In the genomic region with DNA sequence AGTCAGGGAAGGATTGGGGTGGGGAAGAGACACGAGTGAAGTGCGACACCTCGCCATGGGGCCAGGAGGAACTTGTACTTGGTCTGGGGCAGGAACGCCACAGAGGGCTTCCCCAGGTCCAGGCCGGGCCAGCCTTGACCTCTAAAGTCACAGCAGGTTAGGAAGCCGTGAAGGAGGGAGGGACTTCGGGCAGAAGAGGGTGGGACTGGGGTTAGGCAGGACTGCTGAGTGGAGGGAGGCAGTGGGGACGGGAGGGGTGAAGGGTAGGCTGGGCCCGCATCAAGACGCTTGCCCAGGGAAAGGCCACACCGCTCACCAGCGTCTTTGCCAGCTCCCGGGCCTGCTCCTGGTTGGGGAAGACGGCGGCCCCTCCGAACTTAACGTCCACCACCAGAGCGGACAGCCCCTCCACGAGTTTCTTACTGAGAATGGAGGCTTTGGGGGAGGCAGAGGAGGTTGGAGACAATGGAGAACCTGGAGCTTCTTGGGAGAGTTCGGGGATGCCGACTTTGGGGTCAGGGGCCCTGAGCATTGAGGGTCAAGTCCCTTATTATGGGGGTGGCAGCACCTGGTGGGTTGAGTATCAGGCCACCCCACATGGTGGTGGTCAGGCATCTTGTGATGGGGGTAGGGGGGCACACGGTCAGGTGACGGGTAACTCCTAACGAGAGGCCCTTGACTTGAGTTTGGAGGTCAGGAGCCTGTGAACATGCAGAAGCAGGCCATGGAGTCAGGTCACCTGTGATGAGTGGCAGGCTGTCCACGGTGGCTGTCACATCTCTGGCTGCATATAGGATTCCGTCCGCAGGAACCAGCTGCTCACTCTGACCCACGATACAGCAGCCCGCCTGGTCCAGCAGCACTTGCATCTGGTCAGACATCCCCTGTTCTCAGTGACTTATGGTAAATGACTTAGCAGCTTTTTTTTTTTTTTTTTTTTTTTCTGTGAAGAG, we compare ENCODE assay signal across 8 cellular contexts. TPM values are rescaled to one million over a fixed set of nuclear protein-coding genes. Genes with fewer than 3 reads are reported as not detected.
A peak's percentile ranks its signal among the peaks of the same experiment; 100 is the strongest.
DNase-seq lines count a peak whose midpoint lies in the region; ATAC-seq, FAIRE-seq and TF ChIP-seq lines count a peak whose summit lies in the region.

No MANE protein-coding gene starts in this region.

- POLR2A ChIA-PET in H1 (lab: Charles Lee; ENCODE audit: partially characterized antibody), result interaction anchor here (0.6 to 3.0 kb wide), 4 partner anchors 8 to 38 kb away, joined by 3 to 9 read pairs (median 4); partner anchors contain the start of genes LMF2, NCAPH2 and SYCE3

- no peaks in the 10 kb centered on the region for H3K9me3 Mint-ChIP-seq in CD4-positive, CD25-positive, alpha-beta regulatory T cell

- H3K27me3 ChIP-seq in CD4-positive, CD25-positive, alpha-beta regulatory T cell (ENCODE audit: control insufficient read depth, insufficient read depth, low read length), result no peaks in the 10 kb centered on the region
- H3K27me3 ChIP-seq in H7 (ENCODE audit: control insufficient read depth, insufficient read depth, low read length) (peaks cover 54% of the 10 kb centered on the region), SU-DHL-6 (ENCODE audit: low read length) (no peaks in the 10 kb centered on the region), H1 (replicated peaks in 1 of 4; ENCODE audit: control insufficient read depth in 3 of 4, extremely low read depth in 1 of 4, insufficient read depth in 3 of 4, low read length in 3 of 4) (peaks cover 37 to 55% (median 49%) of the 10 kb centered on the region in 4 experiments), mucosa of rectum (ENCODE audit: control insufficient read depth in 2 of 2, insufficient read depth in 2 of 2, low read length in 2 of 2) (no peaks in the 10 kb centered on the region), vagina (no peaks in the 10 kb centered on the region)

- no peaks in the 10 kb centered on the region for H3K9me2 ChIP-seq in SU-DHL-6 (replicated peaks; ENCODE audit: insufficient read depth, low read length)

- no peak overlapping the region for H2BK120ac ChIP-seq in H1 (replicated peaks; ENCODE audit: low read depth, low read length)

- no peak for ATAC-seq in CD4-positive, CD25-positive, alpha-beta regulatory T cell (ENCODE audit: low read depth in 2 of 2)

- TF ChIP-seq EP300 in H1 (IDR thresholded peaks at IDR 0.05; ENCODE audit: borderline replicate concordance in 1 of 2, low read depth in 2 of 2, low read length in 2 of 2), result no peak

- H3K4ac ChIP-seq in H1 (replicated peaks; ENCODE audit: insufficient read length, low read depth, low read length), result no peak overlapping the region

- H2BK12ac ChIP-seq in H1 (ENCODE audit: low read depth, low read length), result no peak overlapping the region

- no peak for TF ChIP-seq POLR2A in H1 (IDR thresholded peaks at IDR 0.05; ENCODE audit: control extremely low read depth in 1 of 2, low read depth in 2 of 2, low read length in 2 of 2)
- TF ChIP-seq POLR2A in vagina (IDR thresholded peaks at IDR 0.05), result no peak

- H2BK20ac ChIP-seq in H1 (ENCODE audit: low read length), result no peak overlapping the region

- intact Hi-C loops in vagina (cut with DNase I), result loop anchor here (5.0 to 10.0 kb wide), 2 partner anchors 55 to 262 kb away; partner anchors contain the start of genes CHKB and MAPK12

- CTCF ChIA-PET in H1 (lab: Charles Lee; ENCODE audit: partially characterized antibody), result interaction anchor here (0.6 to 3.4 kb wide), 6 partner anchors 10 to 94 kb away, joined by 3 to 16 read pairs (median 4); partner anchors contain the start of gene SYCE3

- peak; percentile 82 for FAIRE-seq in H1 (lab: Jason Lieb, UNC)

- no peak overlapping the region for H3K14ac ChIP-seq in H1 (ENCODE audit: insufficient read length)

- H3K79me1 ChIP-seq in H1 (ENCODE audit: low read depth, low read length), result no peaks in the 10 kb centered on the region

- H3K4me1 ChIP-seq in CD4-positive, CD25-positive, alpha-beta regulatory T cell (ENCODE audit: control insufficient read depth, insufficient read depth, low read length, poor library complexity, severe bottlenecking), result peaks cover 64% of the 10 kb centered on the region
- peaks cover 0 to 26% (median 12%) of the 10 kb centered on the region in 4 experiments; a peak in 5 of 7 replicates for H3K4me1 ChIP-seq in H1 (replicated peaks in 1 of 4; ENCODE audit: control insufficient read depth in 3 of 4, insufficient read depth in 4 of 4, low read length in 3 of 4)
- H3K4me1 ChIP-seq in mucosa of rectum (ENCODE audit: control insufficient read depth in 2 of 2, insufficient read depth in 2 of 2, low read length in 2 of 2), result peaks cover 43 to 50% of the 10 kb centered on the region in 2 donors
- peaks cover 63% of the 10 kb centered on the region for H3K4me1 ChIP-seq in vagina

- no peak overlapping the region for H3K4me3 ChIP-seq in CD4-positive, CD25-positive, alpha-beta regulatory T cell (ENCODE audit: low read depth, low read length)
- peak overlapping the region; percentile 86 for H3K4me3 ChIP-seq in H7 (ENCODE audit: insufficient read depth, low read depth, low read length)
- peak overlapping the region; percentile 64 for H3K4me3 ChIP-seq in SU-DHL-6 (ENCODE audit: insufficient read depth, low read length, poor library complexity, severe bottlenecking)
- H3K4me3 ChIP-seq in H1 (ENCODE audit: extremely low read depth in 1 of 4, insufficient read depth in 2 of 4, low read depth in 3 of 4, low read length in 4 of 4), result peak overlapping the region; percentile 63 to 78 (median 67)
- H3K4me3 ChIP-seq in mucosa of rectum (ENCODE audit: low read length in 2 of 2), result peak overlapping the region; percentile 78 to 81
- peak overlapping the region; percentile 61 to 84 for H3K4me3 ChIP-seq in vagina

- H2BK5ac ChIP-seq in H1 (ENCODE audit: low read depth, low read length), result peak overlapping the region; percentile 85; the same call in 1 of the 2 replicates

- H3K27ac ChIP-seq in CD4-positive, CD25-positive, alpha-beta regulatory T cell (ENCODE audit: insufficient read depth, low read length, poor library complexity, severe bottlenecking), result peak overlapping the region; percentile 96
- H3K27ac ChIP-seq in SU-DHL-6 (ENCODE audit: low read depth, low read length) (peak overlapping the region; percentile 87), H1 (ENCODE audit: low read depth, low read length) (no peak overlapping the region), mucosa of rectum (ENCODE audit: low read depth in 2 of 2, low read length in 2 of 2) (peak overlapping the region; percentile 92 to 97), vagina (peak overlapping the region; percentile 92)

- H3K56ac ChIP-seq in H1 (replicated peaks; ENCODE audit: insufficient read length, low read depth, low read length), result no peak overlapping the region

- H4K5ac ChIP-seq in H1 (ENCODE audit: insufficient read length, low read depth, low read length), result peak overlapping the region; percentile 28

- H3K23me2 ChIP-seq in H1 (ENCODE audit: low read depth, low read length), result peaks cover 33% of the 10 kb centered on the region; the same call in 1 of the 2 replicates

- H3K79me2 ChIP-seq in SU-DHL-6 (ENCODE audit: insufficient read depth, low read length) (peaks cover 10% of the 10 kb centered on the region; the same call in 1 of the 2 replicates), H1 (ENCODE audit: control insufficient read depth in 1 of 2, insufficient read depth in 2 of 2, low read length in 2 of 2) (no peaks in the 10 kb centered on the region)

- H3K4me3 Mint-ChIP-seq in CD4-positive, CD25-positive, alpha-beta regulatory T cell, result peak overlapping the region; percentile 77 to 94 (median 88)

- TF ChIP-seq CTCF in SU-DHL-6 (IDR thresholded peaks at IDR 0.05; ENCODE audit: insufficient read depth, low read length, poor library complexity, severe bottlenecking), result no peak
- no peak for TF ChIP-seq CTCF in H1 (IDR thresholded peaks at IDR 0.05; ENCODE audit: control extremely low read depth in 1 of 3, insufficient read depth in 1 of 3, low read depth in 1 of 3, low read length in 3 of 3)
- no peak for TF ChIP-seq CTCF in vagina (IDR thresholded peaks at IDR 0.05)

- H4K20me1 ChIP-seq in SU-DHL-6 (ENCODE audit: low read depth, low read length) (no peaks in the 10 kb centered on the region), H1 (replicated peaks in 1 of 2; ENCODE audit: control insufficient read depth in 1 of 2, insufficient read depth in 2 of 2, low read length in 2 of 2) (peaks cover 5 to 25% of the 10 kb centered on the region in 2 experiments)

- DNase-seq in CD4-positive, CD25-positive, alpha-beta regulatory T cell, result peak in 1 of 3 donors; percentile 61
- DNase-seq in H7 (peak; percentile 93), H1 (ENCODE audit: low read depth in 1 of 2, low spot score in 2 of 2) (peak in 1 of 2 experiments; percentile 76), vagina (ENCODE audit: extremely low spot score in 2 of 2) (no peak), NCI-H187 (lab: John Stamatoyannopoulos, UW) (no peak), AG08396 (ENCODE audit: low spot score) (no peak)

- TF ChIP-seq RAD21 in H1 (IDR thresholded peaks at IDR 0.05 in 1 of 2, conservative IDR thresholded peaks at IDR 0.05 in 1 of 2; ENCODE audit: low read depth in 2 of 2, low read length in 2 of 2), result no peak

- H4K8ac ChIP-seq in H1 (ENCODE audit: extremely low read depth, insufficient read depth, low read length), result peak overlapping the region; percentile 80

- H3F3A ChIP-seq in SU-DHL-6 (ENCODE audit: insufficient read depth), result peaks cover 12% of the 10 kb centered on the region; the same call in 1 of the 2 replicates

- H3K36me3 ChIP-seq in CD4-positive, CD25-positive, alpha-beta regulatory T cell (ENCODE audit: control insufficient read depth, insufficient read depth, low read length), result peaks cover 11% of the 10 kb centered on the region
- H3K36me3 ChIP-seq in H7 (replicated peaks; ENCODE audit: control insufficient read depth, insufficient read depth, low read length) (peaks cover 5% of the 10 kb centered on the region), SU-DHL-6 (ENCODE audit: low read length) (no peaks in the 10 kb centered on the region), H1 (ENCODE audit: control insufficient read depth in 2 of 4, insufficient read depth in 4 of 4, low read length in 3 of 4) (peaks cover 4 to 13% (median 10%) of the 10 kb centered on the region in 4 experiments; a peak in 6 of 8 replicates), mucosa of rectum (ENCODE audit: control insufficient read depth in 2 of 2, insufficient read depth in 2 of 2, low read length in 2 of 2) (peaks cover 16 to 17% of the 10 kb centered on the region in 2 donors), vagina (peaks cover 0 to 18% of the 10 kb centered on the region in 2 donors)

- peak overlapping the region; percentile 69 for H3K4me2 ChIP-seq in SU-DHL-6 (ENCODE audit: low read depth, low read length, poor library complexity, severe bottlenecking)
- H3K4me2 ChIP-seq in H1 (ENCODE audit: insufficient read depth in 1 of 2, low read depth in 2 of 2, low read length in 2 of 2), result peak overlapping the region; percentile 70 to 88

- H3K27ac Mint-ChIP-seq in CD4-positive, CD25-positive, alpha-beta regulatory T cell, result peak overlapping the region; percentile 74 to 87 (median 85)

- H3K9ac ChIP-seq in SU-DHL-6 (ENCODE audit: low read length) (peak overlapping the region; percentile 88), H1 (replicated peaks in 1 of 4; ENCODE audit: extremely low read depth in 1 of 4, low read depth in 3 of 4, low read length in 3 of 4) (no peak overlapping the region; a peak in 1 of 7 replicates), mucosa of rectum (ENCODE audit: low read depth in 1 of 2, low read length in 2 of 2) (peak overlapping the region; percentile 65 to 80)

- no peaks in the 10 kb centered on the region for H3K27me3 Mint-ChIP-seq in CD4-positive, CD25-positive, alpha-beta regulatory T cell

- H2AFZ ChIP-seq in SU-DHL-6 (ENCODE audit: low read depth, low read length, severe bottlenecking) (no peak overlapping the region), H1 (ENCODE audit: low read length) (no peak overlapping the region)

- 0 out of 2 replicates have a peak overlapping the region, but pooled peaks have one; percentile 72 for H2BK15ac ChIP-seq in H1 (ENCODE audit: low read length)

- H4K91ac ChIP-seq in H1 (replicated peaks; ENCODE audit: insufficient read length, low read length), result peak overlapping the region; percentile 81

- H3K18ac ChIP-seq in H1 (ENCODE audit: extremely low read depth, low read length), result peak overlapping the region; percentile 60; the same call in 1 of the 2 replicates

- no peaks in the 10 kb centered on the region for H3K9me3 ChIP-seq in CD4-positive, CD25-positive, alpha-beta regulatory T cell (ENCODE audit: control insufficient read depth in 2 of 2, low read length in 2 of 2)
- no peaks in the 10 kb centered on the region for H3K9me3 ChIP-seq in SU-DHL-6 (ENCODE audit: insufficient read depth, low read length)
- H3K9me3 ChIP-seq in H1 (ENCODE audit: insufficient read depth in 2 of 2, low read depth in 1 of 2, low read length in 1 of 2), result no peaks in the 10 kb centered on the region
- no peaks in the 10 kb centered on the region for H3K9me3 ChIP-seq in mucosa of rectum (ENCODE audit: control insufficient read depth in 2 of 2, low read length in 2 of 2)
- H3K9me3 ChIP-seq in vagina, result no peaks in the 10 kb centered on the region

- no peak overlapping the region for H3K23ac ChIP-seq in H1 (ENCODE audit: insufficient read length)

- H2AK5ac ChIP-seq in H1 (ENCODE audit: low read depth, low read length), result peak overlapping the region; percentile 55; the same call in 1 of the 2 replicates

- WGBS in H1 (ENCODE audit: extremely low coverage in 1 of 2, insufficient coverage in 1 of 2, insufficient read length in 1 of 2, insufficient replicate concordance in 2 of 2, low coverage in 1 of 2, low lambda C conversion rate in 2 of 2, missing lambda C conversion rate in 1 of 2), 2 experiments, result 53% methylated on average over 27 of the region's 29 CpGs; no CpG with 5 or more reads in 1 of the 2 experiments

- peaks cover 0 to 30% (median 19%) of the 10 kb centered on the region in 4 donors for H3K4me1 Mint-ChIP-seq in CD4-positive, CD25-positive, alpha-beta regulatory T cell

- H3K36me3 Mint-ChIP-seq in CD4-positive, CD25-positive, alpha-beta regulatory T cell, result no peaks in the 10 kb centered on the region

RNA-seq across cellular contexts. Expression of gene SCO2, which starts 1.7 kb away (rescaled TPM):
- total RNA-seq in CD4-positive, CD25-positive, alpha-beta regulatory T cell, result 14.6 TPM
- 10 to 100 TPM in 1 of 4 donors, 1 to 10 TPM in 3; 6.4 to 10.4 (median 7.7) TPM for polyA plus RNA-seq in CD4-positive, CD25-positive, alpha-beta regulatory T cell
- total RNA-seq in H7 (2014; rRNA removed; shearing (Covaris generic)), result 1.2 TPM in 1 of 2 replicates, not detected in the other
- total RNA-seq in H1 (2021; fragmentation: NEBNext Ultra II Directional; extraction: Animal tissue kit (Norgen Biotek cat#: 25700)), result 2.2 TPM in 1 of 2 replicates, not detected in the other
- 2.0 and 2.5 TPM in 2 replicates for polyA plus RNA-seq in H1 (2011; rRNA removed)
- polyA plus RNA-seq in H1 (2011; cell fraction: cytosol; rRNA removed), result 0.54 TPM
- 1.8 TPM for polyA plus RNA-seq in H1 (2011; cell fraction: nucleus; rRNA removed)
- polyA plus RNA-seq in H1 (2012, experiment 1 of 2), result 0.31 to 1.3 TPM (median 0.68 TPM) in 3 of 4 replicates, not detected in the other
- 1.3 TPM for polyA plus RNA-seq in H1 (2012, experiment 2 of 2)
- 0.10 TPM for polyA plus RNA-seq in H1 (2013, experiment 1 of 2)
- polyA plus RNA-seq in H1 (2013, experiment 2 of 2), result not detected
- polyA minus RNA-seq in H1 (2011; rRNA and poly(A)+ RNA removed), result not detected in 2 replicates
- polyA minus RNA-seq in H1 (2011; cell fraction: cytosol; rRNA and poly(A)+ RNA removed), result not detected
- polyA minus RNA-seq in H1 (2011; cell fraction: nucleus; rRNA and poly(A)+ RNA removed), result 2.1 TPM
- 25.0 TPM for total RNA-seq in vagina

RNA-seq across cellular contexts. Expression of gene TYMP, which starts 2.7 kb away (rescaled TPM):
- total RNA-seq in CD4-positive, CD25-positive, alpha-beta regulatory T cell, result 46.9 TPM
- 10 to 100 TPM; 29.2 to 65.2 (median 44.4) TPM for polyA plus RNA-seq in CD4-positive, CD25-positive, alpha-beta regulatory T cell
- 0.55 and 1.1 TPM in 2 replicates for total RNA-seq in H7 (2014; rRNA removed; shearing (Covaris generic))
- 0.43 and 0.46 TPM in 2 replicates for total RNA-seq in H1 (2021; fragmentation: NEBNext Ultra II Directional; extraction: Animal tissue kit (Norgen Biotek cat#: 25700))
- 0.48 and 0.83 TPM in 2 replicates for polyA plus RNA-seq in H1 (2011; rRNA removed)
- polyA plus RNA-seq in H1 (2011; cell fraction: cytosol; rRNA removed), result 0.58 TPM
- 1.6 TPM for polyA plus RNA-seq in H1 (2011; cell fraction: nucleus; rRNA removed)
- 0.40 to 0.65 TPM (median 0.51 TPM) in 4 replicates for polyA plus RNA-seq in H1 (2012, experiment 1 of 2)
- polyA plus RNA-seq in H1 (2012, experiment 2 of 2), result 0.16 TPM
- polyA plus RNA-seq in H1 (2013, experiment 1 of 2), result 0.47 TPM
- polyA plus RNA-seq in H1 (2013, experiment 2 of 2), result 0.39 TPM
- polyA minus RNA-seq in H1 (2011; rRNA and poly(A)+ RNA removed), result 0.28 TPM in 1 of 2 replicates, not detected in the other
- not detected for polyA minus RNA-seq in H1 (2011; cell fraction: cytosol; rRNA and poly(A)+ RNA removed)
- 0.90 TPM for polyA minus RNA-seq in H1 (2011; cell fraction: nucleus; rRNA and poly(A)+ RNA removed)
- total RNA-seq in vagina, result 82.0 TPM

RNA-seq across cellular contexts. Expression of gene KLHDC7B, which starts 18.6 kb away (rescaled TPM):
- 5.9 TPM for total RNA-seq in CD4-positive, CD25-positive, alpha-beta regulatory T cell
- 10 to 100 TPM in 1 of 4 donors, 1 to 10 TPM in 3; 5.6 to 11.7 (median 8.4) TPM for polyA plus RNA-seq in CD4-positive, CD25-positive, alpha-beta regulatory T cell
- total RNA-seq in H7 (2014; rRNA removed; shearing (Covaris generic)), result not detected in 2 replicates
- not detected in 2 replicates for total RNA-seq in H1 (2021; fragmentation: NEBNext Ultra II Directional; extraction: Animal tissue kit (Norgen Biotek cat#: 25700))
- not detected in 2 replicates for polyA plus RNA-seq in H1 (2011; rRNA removed)
- polyA plus RNA-seq in H1 (2011; cell fraction: cytosol; rRNA removed), result not detected
- not detected for polyA plus RNA-seq in H1 (2011; cell fraction: nucleus; rRNA removed)
- not detected in 4 replicates for polyA plus RNA-seq in H1 (2012, experiment 1 of 2)
- not detected for polyA plus RNA-seq in H1 (2012, experiment 2 of 2)
- not detected for polyA plus RNA-seq in H1 (2013, experiment 1 of 2)
- not detected for polyA plus RNA-seq in H1 (2013, experiment 2 of 2)
- not detected in 2 replicates for polyA minus RNA-seq in H1 (2011; rRNA and poly(A)+ RNA removed)
- polyA minus RNA-seq in H1 (2011; cell fraction: cytosol; rRNA and poly(A)+ RNA removed), result not detected
- polyA minus RNA-seq in H1 (2011; cell fraction: nucleus; rRNA and poly(A)+ RNA removed), result not detected
- 0.49 TPM for total RNA-seq in vagina

RNA-seq across cellular contexts. Expression of gene NCAPH2, which starts 19.1 kb away (rescaled TPM):
- 112 TPM for total RNA-seq in CD4-positive, CD25-positive, alpha-beta regulatory T cell
- polyA plus RNA-seq in CD4-positive, CD25-positive, alpha-beta regulatory T cell, result 10 to 100 TPM; 35.8 to 43.6 (median 39.8) TPM
- total RNA-seq in H7 (2014; rRNA removed; shearing (Covaris generic)), result 74.1 and 86.5 TPM in 2 replicates
- total RNA-seq in H1 (2021; fragmentation: NEBNext Ultra II Directional; extraction: Animal tissue kit (Norgen Biotek cat#: 25700)), result 62.2 and 70.4 TPM in 2 replicates
- 73.8 and 81.6 TPM in 2 replicates for polyA plus RNA-seq in H1 (2011; rRNA removed)
- 69.3 TPM for polyA plus RNA-seq in H1 (2011; cell fraction: cytosol; rRNA removed)
- polyA plus RNA-seq in H1 (2011; cell fraction: nucleus; rRNA removed), result 122 TPM
- 40.8 to 68.5 TPM (median 62.3 TPM) in 4 replicates for polyA plus RNA-seq in H1 (2012, experiment 1 of 2)
- 53.6 TPM for polyA plus RNA-seq in H1 (2012, experiment 2 of 2)
- polyA plus RNA-seq in H1 (2013, experiment 1 of 2), result 24.8 TPM
- polyA plus RNA-seq in H1 (2013, experiment 2 of 2), result 23.7 TPM
- polyA minus RNA-seq in H1 (2011; rRNA and poly(A)+ RNA removed), result 33.5 and 33.6 TPM in 2 replicates
- polyA minus RNA-seq in H1 (2011; cell fraction: cytosol; rRNA and poly(A)+ RNA removed), result 39.4 TPM
- polyA minus RNA-seq in H1 (2011; cell fraction: nucleus; rRNA and poly(A)+ RNA removed), result 33.5 TPM
- 45.7 TPM for total RNA-seq in vagina

RNA-seq across cellular contexts. Expression of gene LMF2, which starts 19.6 kb away (rescaled TPM):
- total RNA-seq in CD4-positive, CD25-positive, alpha-beta regulatory T cell, result 113 TPM
- 10 to 100 TPM; 21.5 to 24.2 (median 21.7) TPM for polyA plus RNA-seq in CD4-positive, CD25-positive, alpha-beta regulatory T cell
- total RNA-seq in H7 (2014; rRNA removed; shearing (Covaris generic)), result 19.0 and 28.1 TPM in 2 replicates
- total RNA-seq in H1 (2021; fragmentation: NEBNext Ultra II Directional; extraction: Animal tissue kit (Norgen Biotek cat#: 25700)), result 31.3 and 34.3 TPM in 2 replicates
- 62.9 and 80.4 TPM in 2 replicates for polyA plus RNA-seq in H1 (2011; rRNA removed)
- polyA plus RNA-seq in H1 (2011; cell fraction: cytosol; rRNA removed), result 49.9 TPM
- 250 TPM for polyA plus RNA-seq in H1 (2011; cell fraction: nucleus; rRNA removed)
- polyA plus RNA-seq in H1 (2012, experiment 1 of 2), result 18.2 to 38.1 TPM (median 36.3 TPM) in 4 replicates
- 28.8 TPM for polyA plus RNA-seq in H1 (2012, experiment 2 of 2)
- polyA plus RNA-seq in H1 (2013, experiment 1 of 2), result 42.9 TPM
- polyA plus RNA-seq in H1 (2013, experiment 2 of 2), result 40.7 TPM
- polyA minus RNA-seq in H1 (2011; rRNA and poly(A)+ RNA removed), result 11.2 and 19.4 TPM in 2 replicates
- polyA minus RNA-seq in H1 (2011; cell fraction: cytosol; rRNA and poly(A)+ RNA removed), result 26.9 TPM
- 43.0 TPM for polyA minus RNA-seq in H1 (2011; cell fraction: nucleus; rRNA and poly(A)+ RNA removed)
- total RNA-seq in vagina, result 57.0 TPM

Comparison
In these comparisons a context has a peak if more than half of its experiments do, and no peak if none do; other contexts are left out.
1. H3K9ac ChIP-seq: peak in SU-DHL-6 (single experiment) and mucosa of rectum (2 of 2); none in H1 (0 of 4).
2. RNA of gene TYMP, which starts 2.7 kb away (total RNA-seq): 82.0 TPM in vagina (single experiment) and 46.9 TPM in CD4-positive, CD25-positive, alpha-beta regulatory T cell (single experiment); 0.55 to 1.1 TPM in H7 and 0.43 to 0.46 TPM in H1; every median in the first group is over 10 times any median in the second.